Comparison of ENCODE assay signal across 8 cellular contexts in the genomic region with DNA sequence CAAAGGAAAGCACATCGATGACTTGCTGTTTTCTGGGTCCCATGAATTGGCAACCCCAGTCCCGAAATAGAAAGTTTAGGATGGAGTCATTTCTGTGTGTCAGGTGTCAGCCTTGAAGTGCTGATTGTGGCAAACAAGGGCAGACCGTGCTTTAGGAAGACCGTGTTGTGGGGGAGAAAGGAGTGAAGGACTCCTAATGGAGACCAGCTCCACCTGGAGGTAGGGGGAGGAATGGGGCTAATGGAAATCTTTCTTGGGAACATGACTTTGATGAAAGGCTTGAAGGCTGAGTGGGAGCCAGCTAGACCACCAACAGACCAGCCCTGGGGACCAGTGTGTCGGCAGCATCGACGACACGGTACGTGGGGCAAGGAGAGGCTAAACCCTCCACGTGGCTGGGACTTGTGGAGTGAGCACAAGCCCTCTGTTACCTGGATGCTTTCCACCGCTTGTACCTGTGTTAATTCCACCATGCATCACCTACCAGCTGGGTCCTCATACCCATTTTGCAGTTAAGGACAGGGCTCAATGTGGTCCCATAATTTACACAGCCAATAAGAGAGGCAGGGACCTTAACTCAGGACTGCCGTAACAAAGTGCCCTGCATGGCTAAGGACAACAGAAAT.
DNase-seq lines count a peak whose midpoint lies in the region; ATAC-seq, FAIRE-seq and TF ChIP-seq lines count a peak whose summit lies in the region.

No MANE protein-coding gene starts in this region.

- intact Hi-C loops in K562 (cut with micrococcal nuclease) = no loop called here

- no peak for TF ChIP-seq POLR2A in K562 (conservative IDR thresholded peaks at IDR 0.05)

- H3K27ac ChIP-seq in K562 (ENCODE audit: extremely low read depth, low read depth, low read length) (no peak overlapping the region), liver (ENCODE audit: low read depth in 1 of 2, low read length in 2 of 2) (no peak overlapping the region)

- no peaks in the 10 kb centered on the region for H3K79me2 ChIP-seq in K562 (ENCODE audit: control insufficient read depth, insufficient read depth, low read length)

- H3K9me3 ChIP-seq in BE2C (no peaks in the 10 kb centered on the region), K562 (replicated peaks; ENCODE audit: control insufficient read depth, insufficient read depth, low read depth, low read length) (no peaks in the 10 kb centered on the region), liver (ENCODE audit: control insufficient read depth in 4 of 4, low read length in 3 of 4) (no peaks in the 10 kb centered on the region)

- FAIRE-seq in K562 (lab: Jason Lieb, UNC) = no peak

- TF ChIP-seq EP300 in K562 (IDR thresholded peaks at IDR 0.05; ENCODE audit: low read length) = no peak

- CTCF ChIA-PET in K562 (lab: Yijun Ruan, JAX; ENCODE audit: low intra/inter-chr PET ratio) = no interaction called here

- POLR2A ChIA-PET in K562 (lab: Yijun Ruan, JAX) = interaction anchor here (0.7 kb wide), 1 partner anchor 127 kb away, joined by 3 read pairs; no protein-coding TSS in a partner anchor

- peak; percentile 65 for ATAC-seq in K562

- H3K4me3 ChIP-seq in BE2C (ENCODE audit: low read depth, low read length) = no peak overlapping the region
- H3K4me3 ChIP-seq in K562 = no peak overlapping the region
- H3K4me3 ChIP-seq in liver (ENCODE audit: low read depth in 1 of 3, low read length in 3 of 3) = no peak overlapping the region

- H4K20me1 ChIP-seq in K562 (replicated peaks; ENCODE audit: control insufficient read depth, insufficient read depth, low read length) = no peaks in the 10 kb centered on the region; the same call in 1 of the 2 replicates

- no TSS peak for BruUV-seq in K562 (replicated peaks; lab: Mats Ljungman, UMichigan)

- no peak overlapping the region for H2AFZ ChIP-seq in K562 (ENCODE audit: low read depth, low read length)

- peak; percentile 26 to 53; a peak in 3 of 4 replicates for TF ChIP-seq RAD21 in K562 (CRISPR knock-in tag; conservative IDR thresholded peaks at IDR 0.05 in 1 of 2, IDR thresholded peaks at IDR 0.05 in 1 of 2)
- peak; percentile 90 to 96 for TF ChIP-seq RAD21 in liver (IDR thresholded peaks at IDR 0.05)

- H3K27me3 ChIP-seq in BE2C (no peaks in the 10 kb centered on the region), K562 (ENCODE audit: control insufficient read depth in 2 of 2, insufficient read depth in 2 of 2, low read length in 2 of 2) (peaks cover 6 to 50% of the 10 kb centered on the region in 2 experiments; a peak in 3 of 5 replicates), liver (ENCODE audit: control insufficient read depth in 4 of 4, insufficient read depth in 4 of 4, low read length in 3 of 4) (no peaks in the 10 kb centered on the region)

- H3K4me1 ChIP-seq in BE2C (peaks cover 7% of the 10 kb centered on the region), K562 (replicated peaks in 1 of 2; ENCODE audit: control insufficient read depth in 2 of 2, insufficient read depth in 2 of 2, low read length in 2 of 2) (no peaks in the 10 kb centered on the region; a peak in 1 of 5 replicates), liver (ENCODE audit: control insufficient read depth in 4 of 4, insufficient read depth in 4 of 4, low read length in 3 of 4) (peaks cover 3 to 25% (median 13%) of the 10 kb centered on the region in 4 donors)

- in situ Hi-C loops in KBM-7 (cut with MboI; ENCODE audit: low pct_unique_long_range_greater_than_20kb, low sequenced_read_pairs) (no loop called here), K562 (cut with MboI) (no loop called here)

- H3K36me3 ChIP-seq in BE2C (peaks cover 13% of the 10 kb centered on the region), K562 (ENCODE audit: control insufficient read depth, insufficient read depth, low read length) (no peaks in the 10 kb centered on the region), liver (ENCODE audit: control insufficient read depth in 4 of 4, insufficient read depth in 3 of 4, low read depth in 1 of 4, low read length in 3 of 4) (peaks cover 0 to 11% (median 7%) of the 10 kb centered on the region in 4 donors)

- DNase-seq in BE2C (peak; percentile 43), KBM-7 (peak; percentile 51), K562 (ENCODE audit: extremely low read depth in 1 of 4, low spot score in 3 of 4) (peak; percentile 30 to 56 (median 54)), T-helper 2 cell (no peak), SW 1271 (lab: John Stamatoyannopoulos, UW) (no peak)
- no peak for DNase-seq in stimulated activated naive CD4-positive, alpha-beta T cell (lab: John Stamatoyannopoulos, UW)
- DNase-seq in stimulated activated CD4-positive, alpha-beta T cell treated with anti-CD3 and anti-CD28 coated beads, Interleukin-2, amount 100 ng/mL, for 24 hours = no peak

- 1% methylated on average over 10 of the region's 12 CpGs for WGBS in K562 (ENCODE audit: insufficient coverage, low coverage, missing lambda C conversion rate)
- WGBS in liver = 73% methylated on average over 12 of the region's 12 CpGs

- H3K9ac ChIP-seq in K562 (ENCODE audit: insufficient read depth in 1 of 2, low read depth in 2 of 2, low read length in 2 of 2) (no peak overlapping the region), liver (ENCODE audit: low read depth in 1 of 2, low read length in 2 of 2) (peak overlapping the region in 1 of 2 donors; percentile 16)

- H3K9me1 ChIP-seq in K562 (ENCODE audit: control insufficient read depth, insufficient read depth, low read length) = no peaks in the 10 kb centered on the region

- TF ChIP-seq CTCF in BE2C (IDR thresholded peaks at IDR 0.05; ENCODE audit: low read depth, low read length) (peak; percentile 78), K562 (IDR thresholded peaks at IDR 0.05 in 2 of 3, conservative IDR thresholded peaks at IDR 0.05 in 1 of 3; ENCODE audit: insufficient read depth in 2 of 3, low read depth in 1 of 3, low read length in 3 of 3) (peak; percentile 43 to 64 (median 56); a peak in 5 of 6 replicates), liver (IDR thresholded peaks at IDR 0.05; ENCODE audit: low read depth, low read length, missing input control) (peak; percentile 77)

- no peak overlapping the region for H3K4me2 ChIP-seq in K562 (ENCODE audit: insufficient read depth, low read length)

TF ChIP-seq in K562, 482 proteins besides CTCF, POLR2A, EP300 and RAD21 (continues in another document):
- TF ChIP-seq MCM2 (IDR thresholded peaks at IDR 0.05; ENCODE audit: low read depth) (no peak), ZNF512 (tag; IDR thresholded peaks at IDR 0.05) (no peak), YBX1 (IDR thresholded peaks at IDR 0.05) (no peak)

TF ChIP-seq in liver, 16 proteins besides CTCF, POLR2A, EP300 and RAD21:
- no peak for TF ChIP-seq EGR1 (IDR thresholded peaks at IDR 0.05; ENCODE audit: low read depth in 2 of 2)
- TF ChIP-seq RXRA (IDR thresholded peaks at IDR 0.05) = peak in 1 of 2 donors; percentile 4
- TF ChIP-seq FOXA1 (IDR thresholded peaks at IDR 0.05) = no peak
- TF ChIP-seq SP1 (IDR thresholded peaks at IDR 0.05) = no peak
- TF ChIP-seq GABPA (IDR thresholded peaks at IDR 0.05 in 1 of 2, conservative IDR thresholded peaks at IDR 0.05 in 1 of 2) = no peak
- TF ChIP-seq, protein P1, sequence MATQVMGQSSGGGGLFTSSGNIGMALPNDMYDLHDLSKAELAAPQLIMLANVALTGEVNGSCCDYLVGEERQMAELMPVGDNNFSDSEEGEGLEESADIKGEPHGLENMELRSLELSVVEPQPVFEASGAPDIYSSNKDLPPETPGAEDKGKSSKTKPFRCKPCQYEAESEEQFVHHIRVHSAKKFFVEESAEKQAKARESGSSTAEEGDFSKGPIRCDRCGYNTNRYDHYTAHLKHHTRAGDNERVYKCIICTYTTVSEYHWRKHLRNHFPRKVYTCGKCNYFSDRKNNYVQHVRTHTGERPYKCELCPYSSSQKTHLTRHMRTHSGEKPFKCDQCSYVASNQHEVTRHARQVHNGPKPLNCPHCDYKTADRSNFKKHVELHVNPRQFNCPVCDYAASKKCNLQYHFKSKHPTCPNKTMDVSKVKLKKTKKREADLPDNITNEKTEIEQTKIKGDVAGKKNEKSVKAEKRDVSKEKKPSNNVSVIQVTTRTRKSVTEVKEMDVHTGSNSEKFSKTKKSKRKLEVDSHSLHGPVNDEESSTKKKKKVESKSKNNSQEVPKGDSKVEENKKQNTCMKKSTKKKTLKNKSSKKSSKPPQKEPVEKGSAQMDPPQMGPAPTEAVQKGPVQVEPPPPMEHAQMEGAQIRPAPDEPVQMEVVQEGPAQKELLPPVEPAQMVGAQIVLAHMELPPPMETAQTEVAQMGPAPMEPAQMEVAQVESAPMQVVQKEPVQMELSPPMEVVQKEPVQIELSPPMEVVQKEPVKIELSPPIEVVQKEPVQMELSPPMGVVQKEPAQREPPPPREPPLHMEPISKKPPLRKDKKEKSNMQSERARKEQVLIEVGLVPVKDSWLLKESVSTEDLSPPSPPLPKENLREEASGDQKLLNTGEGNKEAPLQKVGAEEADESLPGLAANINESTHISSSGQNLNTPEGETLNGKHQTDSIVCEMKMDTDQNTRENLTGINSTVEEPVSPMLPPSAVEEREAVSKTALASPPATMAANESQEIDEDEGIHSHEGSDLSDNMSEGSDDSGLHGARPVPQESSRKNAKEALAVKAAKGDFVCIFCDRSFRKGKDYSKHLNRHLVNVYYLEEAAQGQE (IDR thresholded peaks at IDR 0.05) = no peak

Comparison
In these comparisons a context has a peak if more than half of its experiments do, and no peak if none do; other contexts are left out.
1. DNase-seq: peak in BE2C (single experiment), KBM-7 (single experiment) and K562 (4 of 4); none in T-helper 2 cell (0 of 5), stimulated activated naive CD4-positive, alpha-beta T cell (0 of 6), stimulated activated CD4-positive, alpha-beta T cell treated with anti-CD3 and anti-CD28 coated beads, Interleukin-2, amount 100 ng/mL, for 24 hours (0 of 2) and SW 1271 (0 of 2).
2. Peak in every context shown above with its lines, with median percentiles within 50 percentile points of each other: CTCF ChIP-seq.